34 cellular contexts compared by ENCODE assay signal in the genomic region with DNA sequence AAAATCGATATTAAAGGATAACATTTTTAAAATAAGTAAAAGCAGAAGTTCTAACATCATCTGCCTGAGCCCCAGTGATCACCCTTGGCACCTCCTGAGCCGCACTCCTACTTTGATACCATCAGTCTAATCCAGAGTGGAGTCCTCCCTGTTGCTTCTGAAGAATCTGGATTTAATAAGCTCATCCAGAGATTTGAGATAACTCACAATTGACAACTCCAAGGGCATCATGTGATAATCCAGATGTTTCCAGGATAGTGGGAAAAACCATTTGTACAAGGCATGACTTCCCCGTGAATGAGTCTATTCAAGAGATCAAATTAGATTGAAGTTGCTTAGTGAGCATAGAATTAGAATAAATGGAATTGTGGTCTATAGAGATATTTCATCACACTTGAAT.
"Had no signal": no experiment of that assay in that cellular context is flagged by ENCODE, and none has a peak within 500 bp of the region (broad histone marks: within the 10 kb centered on the region; RNA-seq: fewer than 3 reads in every experiment).

No MANE protein-coding gene starts in this region.

- ATAC-seq: activated CD8-positive, alpha-beta memory T cell treated with anti-CD3 and anti-CD28 coated beads, Interleukin-2, amount 10 ng/mL, durations not matched to agents 7 days and 5 days; activated naive CD8-positive, alpha-beta T cell treated with anti-CD3 and anti-CD28 coated beads, Interleukin-2, amount 50 U/mL, for 24 hours; PC-3; T-cell had no signal

- H3K27ac ChIP-seq: KMS-11, Peyer's patch, VCaP had no signal

- H3K27me3 ChIP-seq: Peyer's patch had no signal

- H3K4me3 ChIP-seq: Peyer's patch had no signal

- DNase-seq: activated B cell treated with CpG ODN at 0.5 μM for 24 hours; activated CD4-positive, alpha-beta memory T cell treated with anti-CD3 and anti-CD28 coated beads for 36 hours; activated CD4-positive, alpha-beta T cell treated with anti-CD3 and anti-CD28 coated beads for 4 hours; activated CD4-positive, alpha-beta T cell treated with anti-CD3 and anti-CD28 coated beads, Interleukin-2, amount 50 U/mL, for 1 hour; activated CD4-positive, CD25-positive, alpha-beta regulatory T cell treated with anti-CD3 and anti-CD28 coated beads, Interleukin-2, amount 50 U/mL, for 72 hours; activated CD8-positive, alpha-beta memory T cell treated with anti-CD3 and anti-CD28 coated beads for 24 hours; activated CD8-positive, alpha-beta memory T cell treated with anti-CD3 and anti-CD28 coated beads, Interleukin-2, amount 10 ng/mL, durations not matched to agents 7 days and 5 days; activated CD8-positive, alpha-beta memory T cell treated with anti-CD3 and anti-CD28 coated beads, Interleukin-2, amount 50 U/mL, for 48 hours; activated effector memory CD4-positive, alpha-beta T cell treated with Interleukin-2 at 50 U/mL for 16 hours; activated naive CD4-positive, alpha-beta T cell treated with anti-CD3 and anti-CD28 coated beads, Interleukin-2, amount 10 ng/mL, durations not matched to agents 7 days and 5 days; activated naive CD8-positive, alpha-beta T cell treated with anti-CD3 and anti-CD28 coated beads, Interleukin-2, amount 50 U/mL, for 24 hours; activated T-cell treated with anti-CD3 and anti-CD28 coated beads, Interleukin-2, amount 50 U/mL, for 48 hours; anterior cingulate cortex; central memory CD4-positive, alpha-beta T cell; MM.1S; MV-4-11; NCI-H1092; NCI-H1436 treated with DMSO at 0.1 percent for 48 hours; NCI-H1694 treated with DMSO at 0.1 percent for 48 hours; NCI-H2029; NCI-H345; NCI-H510A; NCI-H526; NCI-H748 treated with DMSO at 0.1 percent for 48 hours; NK-92 treated with Interleukin-12 subunit alpha and Interleukin-12 subunit beta, amount 100 ng/mL, for 24 hours; PC-3; Peyer's patch; RPMI8226; SHP77 treated with DMSO at 0.1 percent for 48 hours; T-cell; T-helper 2 cell; T-helper 9 cell had no signal
